In the genomic region with DNA sequence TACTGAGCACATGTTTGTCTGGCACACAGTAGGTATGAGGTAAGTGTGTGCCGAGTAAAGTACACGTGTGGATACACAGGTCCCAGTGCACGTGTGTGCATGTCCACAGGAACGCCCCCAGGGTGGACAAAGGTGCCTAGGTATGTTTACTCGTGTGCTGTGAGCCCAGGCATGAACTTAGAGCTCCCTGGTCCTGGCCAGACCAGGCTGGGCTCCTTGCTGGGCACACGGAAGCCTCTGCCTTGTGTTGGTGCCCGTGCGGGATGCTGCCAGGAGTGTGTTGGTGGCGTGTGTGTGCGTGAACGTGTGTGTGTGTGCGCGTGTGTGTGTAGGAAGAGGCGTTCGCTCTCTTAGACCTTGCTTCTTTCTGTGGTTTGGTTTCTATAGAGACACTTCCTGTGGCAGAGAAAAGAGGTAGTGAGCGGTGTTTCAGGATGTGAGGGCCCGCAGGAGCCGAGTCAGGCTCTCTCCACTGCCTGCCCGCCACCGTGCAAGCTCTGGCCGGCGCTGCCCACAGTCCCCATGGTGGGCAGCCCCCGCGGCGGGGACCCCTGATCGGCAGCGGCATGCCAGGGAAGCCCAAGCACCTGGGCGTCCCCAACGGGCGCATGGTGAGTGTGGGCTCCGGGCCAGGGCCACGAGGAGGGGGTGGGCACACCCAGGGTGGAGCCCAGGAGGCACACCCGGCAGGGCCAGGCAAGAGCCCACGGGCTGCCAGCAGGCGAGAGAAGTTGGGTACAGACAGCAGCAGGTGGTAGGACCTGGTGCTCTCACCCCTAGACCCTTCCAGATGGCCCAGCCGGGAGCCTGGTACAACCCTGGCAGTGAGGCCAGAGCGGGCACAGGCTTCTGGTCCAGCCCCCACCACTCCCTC, we compare ENCODE assay signal across 8 cellular contexts. TPM values are rescaled to one million over a fixed set of nuclear protein-coding genes. Genes with fewer than 3 reads are reported as not detected.
A peak's percentile ranks its signal among the peaks of the same experiment; 100 is the strongest.
DNase-seq lines count a peak whose midpoint lies in the region; ATAC-seq lines count a peak whose summit lies in the region.

A gene with protein sequence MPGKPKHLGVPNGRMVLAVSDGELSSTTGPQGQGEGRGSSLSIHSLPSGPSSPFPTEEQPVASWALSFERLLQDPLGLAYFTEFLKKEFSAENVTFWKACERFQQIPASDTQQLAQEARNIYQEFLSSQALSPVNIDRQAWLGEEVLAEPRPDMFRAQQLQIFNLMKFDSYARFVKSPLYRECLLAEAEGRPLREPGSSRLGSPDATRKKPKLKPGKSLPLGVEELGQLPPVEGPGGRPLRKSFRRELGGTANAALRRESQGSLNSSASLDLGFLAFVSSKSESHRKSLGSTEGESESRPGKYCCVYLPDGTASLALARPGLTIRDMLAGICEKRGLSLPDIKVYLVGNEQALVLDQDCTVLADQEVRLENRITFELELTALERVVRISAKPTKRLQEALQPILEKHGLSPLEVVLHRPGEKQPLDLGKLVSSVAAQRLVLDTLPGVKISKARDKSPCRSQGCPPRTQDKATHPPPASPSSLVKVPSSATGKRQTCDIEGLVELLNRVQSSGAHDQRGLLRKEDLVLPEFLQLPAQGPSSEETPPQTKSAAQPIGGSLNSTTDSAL (plus strand): TSS at position 466 of the 874 bp plus-strand sequence. CDS start 101 bp downstream, at position 567.

- peak; percentile 61 for DNase-seq in COR-L47 (lab: John Stamatoyannopoulos, UW)
- peak; percentile 88 for DNase-seq in SIG-M5 (lab: John Stamatoyannopoulos, UW)
- DNase-seq in activated effector memory CD4-positive, alpha-beta T cell treated with anti-CD3 and anti-CD28 coated beads, Interleukin-2, amount 50 U/mL, for 16 hours = peak; percentile 85
- DNase-seq in cardiac septum (ENCODE audit: low spot score) = peak; percentile 83
- DNase-seq in stimulated activated CD4-positive, alpha-beta T cell treated with anti-CD3 and anti-CD28 coated beads, Interleukin-12 subunit alpha, Interleukin-12 subunit beta, amount 100 ng/mL, for 48 hours (ENCODE audit: low read depth in 2 of 3, low spot score in 1 of 3) = peak in 2 of 3 donors; percentile 50 to 59
- DNase-seq in AG08396 (ENCODE audit: low spot score) = no peak

- ATAC-seq in GM19438 (IDR thresholded peaks at IDR 0.05; ENCODE audit: low read depth, unreplicated experiment) (peak; percentile 83), HG03469 (IDR thresholded peaks at IDR 0.05; ENCODE audit: unreplicated experiment) (peak; percentile 78)

- intact Hi-C loops in cardiac septum (cut with DNase I) = no loop called here

RNA-seq across cellular contexts. Expression of the gene that starts here (rescaled TPM):
- 4.3 TPM for total RNA-seq in cardiac septum
